ENCODE assay signal across 8 cellular contexts in the genomic region with DNA sequence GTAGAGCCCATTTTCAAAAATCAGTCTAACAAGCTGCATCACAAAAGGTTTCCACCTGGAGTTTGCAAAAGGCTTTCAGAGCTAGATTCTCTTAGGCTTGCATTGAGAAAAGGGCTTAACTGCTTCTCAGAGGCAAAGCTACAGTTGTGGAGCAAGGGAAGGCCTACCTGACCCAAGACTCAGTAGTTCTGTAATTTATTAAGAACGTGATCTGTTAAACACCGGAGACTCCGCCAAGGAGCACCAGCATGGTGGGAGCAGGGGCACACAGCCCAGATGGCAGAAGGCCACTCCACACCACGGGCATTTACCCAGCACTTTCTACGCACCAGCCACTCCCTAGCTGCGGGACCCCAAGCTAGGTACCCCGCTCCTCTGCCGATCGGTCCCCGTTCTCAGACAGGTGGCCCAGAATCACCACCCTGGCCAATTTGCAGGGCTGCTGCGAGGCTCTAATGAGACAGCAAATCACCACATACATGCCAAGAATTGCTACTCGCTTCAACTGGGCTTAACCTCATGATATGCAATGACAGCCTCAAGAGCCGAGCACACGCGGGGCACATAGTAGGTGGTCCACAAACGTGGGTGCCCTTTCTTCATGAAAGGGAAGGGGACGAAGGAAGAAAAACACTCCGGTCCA.
DNase-seq lines count a peak whose midpoint lies in the region; ATAC-seq and TF ChIP-seq lines count a peak whose summit lies in the region.

No MANE protein-coding gene starts in this region.

- DNase-seq in NCI-H345 (lab: John Stamatoyannopoulos, UW) (peak; percentile 48), NCI-H345 treated with DMSO at 0.1 percent for 48 hours (lab: John Stamatoyannopoulos, UW; ENCODE audit: unreplicated experiment) (no peak), SK-N-MC (ENCODE audit: low read depth, low spot score) (no peak), erythroblast (lab: John Stamatoyannopoulos, UW) (peak; percentile 36 to 46), COR-L47 (lab: John Stamatoyannopoulos, UW) (no peak)

- no peak for TF ChIP-seq POLR2A in erythroblast (IDR thresholded peaks at IDR 0.05; ENCODE audit: low read length)

- peaks cover 56 to 57% of the 10 kb centered on the region in 2 experiments for H3K4me1 ChIP-seq in neutrophil (ENCODE audit: control insufficient read depth in 1 of 2, insufficient read depth in 1 of 2, low read depth in 1 of 2, low read length in 1 of 2)

- H3K27me3 ChIP-seq in neutrophil = no peaks in the 10 kb centered on the region

- H3K9me3 ChIP-seq in SK-N-MC (ENCODE audit: low read depth, low read length) (no peaks in the 10 kb centered on the region), neutrophil (no peaks in the 10 kb centered on the region)

- H3K27ac ChIP-seq in SK-N-MC = no peak overlapping the region
- peak overlapping the region; percentile 96 for H3K27ac ChIP-seq in neutrophil

- no peak for TF ChIP-seq CTCF in neutrophil (IDR thresholded peaks at IDR 0.05)

- no peaks in the 10 kb centered on the region for H3K36me3 ChIP-seq in SK-N-MC (ENCODE audit: insufficient read depth, low read length)
- H3K36me3 ChIP-seq in neutrophil = peaks cover 4% of the 10 kb centered on the region

- peak overlapping the region; percentile 86 for H3K4me3 ChIP-seq in SK-N-MC
- H3K4me3 ChIP-seq in neutrophil (ENCODE audit: low read depth in 1 of 2, low read length in 1 of 2) = peak overlapping the region; percentile 96 to 97

- ATAC-seq in HG03571 (IDR thresholded peaks at IDR 0.05; ENCODE audit: unreplicated experiment) = no peak
- no peak for ATAC-seq in GM18498 (IDR thresholded peaks at IDR 0.05; ENCODE audit: unreplicated experiment)

- peak overlapping the region; percentile 71 for H3K9ac ChIP-seq in SK-N-MC (ENCODE audit: insufficient read length)

Comparison
In these comparisons a context has a peak if more than half of its experiments do, and no peak if none do; other contexts are left out.
1. DNase-seq: peak in NCI-H345 (single experiment) and erythroblast (2 of 2); none in NCI-H345 treated with DMSO at 0.1 percent for 48 hours (single experiment), SK-N-MC (single experiment) and COR-L47 (single experiment).